Comparison of ENCODE assay signal across 24 cellular contexts in the genomic region with DNA sequence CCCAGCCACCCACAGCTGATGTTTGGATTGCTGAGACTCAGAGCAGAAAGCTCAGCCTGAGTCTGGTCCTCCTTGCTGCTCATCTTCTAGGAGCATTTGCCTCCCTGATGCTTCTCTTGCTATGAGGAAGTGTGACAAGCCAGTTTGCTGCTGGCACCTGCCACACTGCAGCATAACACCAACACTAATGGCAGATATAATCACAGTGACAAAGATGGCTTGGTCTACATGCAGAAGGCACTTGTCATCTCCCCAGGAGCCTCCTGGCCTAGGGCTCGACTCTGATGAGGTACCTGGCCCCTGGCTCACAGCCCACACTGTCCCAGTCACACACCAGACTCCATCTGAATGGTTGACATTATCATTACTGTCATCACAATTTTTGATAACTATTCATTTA.
"Had no signal": no experiment of that assay in that cellular context is flagged by ENCODE, and none has a peak within 500 bp of the region (broad histone marks: within the 10 kb centered on the region; RNA-seq: fewer than 3 reads in every experiment).

No MANE protein-coding gene starts in this region.

- H3K9me3 ChIP-seq: SK-N-SH had no signal

- H3K4me3 ChIP-seq: K562 had no signal

- H3K9ac ChIP-seq: KMS-11, SK-N-SH had no signal

- DNase-seq: MV-4-11; NCI-H1048; NCI-H1105; NCI-H1417; NCI-H1436 treated with DMSO at 0.1 percent for 48 hours; NCI-H1694 treated with DMSO at 0.1 percent for 48 hours; NCI-H1930; NCI-H2081; NCI-H2171 treated with DMSO at 0.1 percent for 48 hours; NCI-H345; NCI-H446 treated with DMSO at 0.1 percent for 48 hours; NCI-H510A treated with DMSO at 0.1 percent for 48 hours; NCI-H526; NCI-H748 treated with DMSO at 0.1 percent for 48 hours; NK-92 treated with Interleukin-12 subunit alpha and Interleukin-12 subunit beta, amount 100 ng/mL, for 24 hours; PC-3; SHP77; SK-N-SH; SW 1271; T-cell had no signal

- H3K4me2 ChIP-seq: KMS-11, SK-N-SH had no signal

- H3K27ac ChIP-seq: HL-60, KMS-11, RWPE1 had no signal
